Comparison of ENCODE assay signal across 14 cellular contexts in genomic region chr2:121721926-121722325, GRCh38. TPM values are rescaled to one million over a fixed set of nuclear protein-coding genes. Genes with fewer than 3 reads are reported as not detected.
DNase-seq lines count a peak whose midpoint lies in the region; ATAC-seq and TF ChIP-seq lines count a peak whose summit lies in the region.
"Had no signal": no experiment of that assay in that cellular context is flagged by ENCODE, and none has a peak within 500 bp of the region (broad histone marks: within the 10 kb centered on the region; RNA-seq: fewer than 3 reads in every experiment).

No MANE protein-coding gene starts in this region.

- peak overlapping the region; percentile 96 for H3K27ac Mint-ChIP-seq in activated CD4-positive, alpha-beta T cell treated with anti-CD3 and anti-CD28 coated beads for 36 hours
- peak overlapping the region; percentile 53 for H3K27ac Mint-ChIP-seq in osteocyte (ENCODE audit: unreplicated experiment)

- peak; percentile 48 for DNase-seq in activated CD4-positive, alpha-beta T cell treated with anti-CD3 and anti-CD28 coated beads for 36 hours
- no peak for DNase-seq in activated CD4-positive, alpha-beta T cell treated with anti-CD3 and anti-CD28 coated beads for 1 hour
- DNase-seq in MV-4-11 (lab: John Stamatoyannopoulos, UW) (peak; percentile 39), astrocyte of the spinal cord (ENCODE audit: low read depth, low spot score) (peak; percentile 52), osteocyte (ENCODE audit: extremely low spot score, unreplicated experiment) (no peak), epidermal melanocyte (ENCODE audit: insufficient read length, low spot score) (no peak), head of caudate nucleus (no peak)
- DNase-seq: erythroblast; NCI-H1105 treated with DMSO at 0.1 percent for 48 hours; SHP77 treated with DMSO at 0.1 percent for 48 hours; stimulated activated naive CD4-positive, alpha-beta T cell treated with Interleukin-2 at 50 U/mL for 16 hours had no signal

- peaks cover 30% of the 10 kb centered on the region for H3K4me1 Mint-ChIP-seq in activated CD4-positive, alpha-beta T cell treated with anti-CD3 and anti-CD28 coated beads for 36 hours
- H3K4me1 Mint-ChIP-seq in osteocyte (ENCODE audit: unreplicated experiment), result peaks cover 12% of the 10 kb centered on the region

- peaks cover 9% of the 10 kb centered on the region for H3K36me3 Mint-ChIP-seq in activated CD4-positive, alpha-beta T cell treated with anti-CD3 and anti-CD28 coated beads for 36 hours (ENCODE audit: low read depth)
- H3K36me3 Mint-ChIP-seq in osteocyte (ENCODE audit: unreplicated experiment), result peaks cover 2% of the 10 kb centered on the region

- in situ Hi-C loops in astrocyte of the spinal cord (cut with HindIII; ENCODE audit: low sequenced_read_pairs), result no loop called here

- no peaks in the 10 kb centered on the region for H3K9me3 Mint-ChIP-seq in activated CD4-positive, alpha-beta T cell treated with anti-CD3 and anti-CD28 coated beads for 36 hours (ENCODE audit: low read depth)
- no peaks in the 10 kb centered on the region for H3K9me3 Mint-ChIP-seq in osteocyte (ENCODE audit: unreplicated experiment)

- peak; percentile 73 for ATAC-seq in activated CD4-positive, alpha-beta T cell treated with anti-CD3 and anti-CD28 coated beads for 36 hours
- no peak for ATAC-seq in GM19455 (IDR thresholded peaks at IDR 0.05; ENCODE audit: unreplicated experiment)

- intact Hi-C loops in activated CD4-positive, alpha-beta T cell treated with anti-CD3 and anti-CD28 coated beads for 36 hours (cut with DNase I, micrococcal nuclease), result loop anchor here (1.0 kb wide), 6 partner anchors 14 to 195 kb away; partner anchors contain the start of genes CLASP1 (in 2 of the 2), NIFK (in 1 of the 2) and TSN (in 1 of the 2)
- intact Hi-C loops in head of caudate nucleus (cut with DNase I), result loop anchor here (10.0 kb wide), 1 partner anchor 57 kb away; no protein-coding TSS in a partner anchor

- POLR2A ChIA-PET in activated CD4-positive, alpha-beta T cell treated with anti-CD3 and anti-CD28 coated beads for 36 hours (lab: Charles Lee), result interaction anchor here (0.6 to 2.0 kb wide), 7 partner anchors 23 to 647 kb away, joined by 3 to 24 read pairs (median 5); partner anchors contain the start of gene RNU4ATAC

- CTCF ChIA-PET in activated CD4-positive, alpha-beta T cell treated with anti-CD3 and anti-CD28 coated beads for 36 hours (lab: Charles Lee), result interaction anchor here (0.8 to 2.5 kb wide), 6 partner anchors 12 to 196 kb away, joined by 3 to 9 read pairs (median 4); partner anchors contain the start of gene RNU4ATAC

- no peaks in the 10 kb centered on the region for H3K27me3 Mint-ChIP-seq in activated CD4-positive, alpha-beta T cell treated with anti-CD3 and anti-CD28 coated beads for 36 hours
- no peaks in the 10 kb centered on the region for H3K27me3 Mint-ChIP-seq in osteocyte (ENCODE audit: unreplicated experiment)

- TF ChIP-seq CTCF in astrocyte of the spinal cord (IDR thresholded peaks at IDR 0.05; ENCODE audit: low read depth, low read length), result no peak
- no peak for TF ChIP-seq CTCF in osteocyte (IDR thresholded peaks at IDR 0.05)

- H3K4me3 Mint-ChIP-seq in activated CD4-positive, alpha-beta T cell treated with anti-CD3 and anti-CD28 coated beads for 36 hours, result peak overlapping the region; percentile 45
- H3K4me3 Mint-ChIP-seq in osteocyte (ENCODE audit: unreplicated experiment), result no peak overlapping the region

- H3K4me3 ChIP-seq in astrocyte of the spinal cord (ENCODE audit: low read depth, low read length), result no peak overlapping the region
- H3K4me3 ChIP-seq: lung, skin epidermis had no signal

RNA-seq across cellular contexts. Expression of gene NIFK, which starts 14.7 kb away (rescaled TPM):
- 100 to 1,000 TPM; 148 to 213 TPM for total RNA-seq in activated CD4-positive, alpha-beta T cell treated with anti-CD3 and anti-CD28 coated beads for 36 hours
- 39.9 and 41.0 TPM in 2 replicates for total RNA-seq in osteocyte

RNA-seq across cellular contexts. Expression of gene TSN, which starts 33.5 kb away (rescaled TPM):
- total RNA-seq in activated CD4-positive, alpha-beta T cell treated with anti-CD3 and anti-CD28 coated beads for 36 hours, result 10 to 100 TPM; 44.0 to 71.2 TPM
- 61.4 and 68.6 TPM in 2 replicates for total RNA-seq in osteocyte

Comparison
In these comparisons a context has a peak if more than half of its experiments do, and no peak if none do; other contexts are left out.
1. DNase-seq: peak in activated CD4-positive, alpha-beta T cell treated with anti-CD3 and anti-CD28 coated beads for 36 hours (single experiment), MV-4-11 (single experiment) and astrocyte of the spinal cord (single experiment); none in activated CD4-positive, alpha-beta T cell treated with anti-CD3 and anti-CD28 coated beads for 1 hour (single experiment), osteocyte (single experiment), epidermal melanocyte (single experiment) and head of caudate nucleus (0 of 42).